In the genomic region with DNA sequence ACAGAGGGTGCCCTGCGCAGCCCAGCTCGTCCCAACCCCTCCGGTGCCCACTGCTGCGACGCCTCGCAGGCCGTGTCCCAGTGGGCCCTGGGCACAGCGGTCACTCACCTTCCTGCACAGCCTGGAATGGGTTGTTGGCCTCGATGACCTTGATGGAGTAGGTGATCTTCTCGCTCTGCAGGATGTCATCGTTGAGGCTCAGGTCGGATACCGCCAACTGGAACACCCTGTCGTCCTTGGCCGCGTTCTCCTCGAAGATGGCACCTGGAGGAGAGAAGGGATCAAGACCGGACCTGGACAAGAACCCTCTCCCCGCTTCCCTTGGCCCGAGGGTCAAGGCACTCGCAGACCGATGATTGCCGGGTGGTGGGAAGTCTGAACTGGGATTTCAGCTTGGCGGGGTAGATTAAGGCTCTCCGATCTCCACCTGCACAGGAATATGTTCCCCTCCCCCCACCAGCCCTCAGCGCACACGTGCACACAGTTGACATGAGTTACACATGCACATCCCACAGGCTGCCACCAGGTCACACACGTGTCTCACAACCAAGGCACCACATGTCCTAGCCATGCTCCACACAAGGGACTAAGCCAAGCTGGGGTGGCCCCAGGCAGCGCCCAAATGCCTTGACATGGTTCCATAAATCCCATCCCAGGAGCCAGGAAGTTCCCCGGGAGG, we compare ENCODE assay signal across 9 cellular contexts. TPM values are rescaled to one million over a fixed set of nuclear protein-coding genes. Genes with fewer than 3 reads are reported as not detected.
A peak's percentile ranks its signal among the peaks of the same experiment; 100 is the strongest.
DNase-seq lines count a peak whose midpoint lies in the region; ATAC-seq and TF ChIP-seq lines count a peak whose summit lies in the region.
"Had no signal": no experiment of that assay in that cellular context is flagged by ENCODE, and none has a peak within 500 bp of the region (broad histone marks: within the 10 kb centered on the region; RNA-seq: fewer than 3 reads in every experiment).

No MANE protein-coding gene starts in this region.

- no peak overlapping the region for H3K27ac Mint-ChIP-seq in GM23338

- H3K79me2 ChIP-seq in GM23338 (replicated peaks; ENCODE audit: insufficient read depth) (no peaks in the 10 kb centered on the region), parathyroid adenoma (no peaks in the 10 kb centered on the region)

- H3K9me3 Mint-ChIP-seq in GM23338: no peaks in the 10 kb centered on the region; the same call in none of the 3 replicates

- DNase-seq in COLO668 (lab: John Stamatoyannopoulos, UW; ENCODE audit: unreplicated experiment): peak; percentile 18
- DNase-seq in GM23338 (ENCODE audit: low spot score): no peak
- DNase-seq in NCI-H2029 treated with DMSO at 0.1 percent for 48 hours (lab: John Stamatoyannopoulos, UW): no peak
- DNase-seq in COLO829 (ENCODE audit: low spot score): no peak

- ATAC-seq in GM23338 (no peak), esophagus mucosa (peak; percentile 40), HG03442 (IDR thresholded peaks at IDR 0.05; ENCODE audit: unreplicated experiment) (no peak)
- ATAC-seq: body of pancreas had no signal

- no peaks in the 10 kb centered on the region for H3K36me3 ChIP-seq in GM23338 (ENCODE audit: insufficient read depth)
- H3K36me3 ChIP-seq in parathyroid adenoma (ENCODE audit: control insufficient read depth, insufficient read depth, low read length): no peaks in the 10 kb centered on the region

- H3K4me1 Mint-ChIP-seq in GM23338: peaks cover 22% of the 10 kb centered on the region

- no peak overlapping the region for H3K27ac ChIP-seq in GM23338 (ENCODE audit: low read depth)
- H3K27ac ChIP-seq in parathyroid adenoma: no peak overlapping the region
- H3K27ac ChIP-seq: body of pancreas, HL-60 had no signal

- H3K9me2 ChIP-seq in GM23338 (ENCODE audit: insufficient read depth): no peaks in the 10 kb centered on the region

- H3K4me3 ChIP-seq in GM23338: peak overlapping the region; percentile 69
- H3K4me3 ChIP-seq in parathyroid adenoma (ENCODE audit: low read depth, low read length): peak overlapping the region; percentile 13
- H3K4me3 ChIP-seq: body of pancreas had no signal

- no peaks in the 10 kb centered on the region for H3K9me3 ChIP-seq in parathyroid adenoma (ENCODE audit: control insufficient read depth, low read length)
- H3K9me3 ChIP-seq: body of pancreas had no signal

- H2AFZ ChIP-seq in GM23338 (peak overlapping the region; percentile 94), parathyroid adenoma (peak overlapping the region; percentile 56)

- peaks cover 90% of the 10 kb centered on the region for H3K27me3 ChIP-seq in GM23338 (ENCODE audit: insufficient read depth)
- no peaks in the 10 kb centered on the region for H3K27me3 ChIP-seq in parathyroid adenoma (ENCODE audit: control insufficient read depth, insufficient read depth, low read length)

- peaks cover 76% of the 10 kb centered on the region for H3K27me3 Mint-ChIP-seq in GM23338 (ENCODE audit: insufficient read depth, low read depth, poor library complexity)

- TF ChIP-seq CTCF in GM23338 (conservative IDR thresholded peaks at IDR 0.05; ENCODE audit: low read depth in 2 of 2) (no peak), parathyroid adenoma (IDR thresholded peaks at IDR 0.05) (no peak)

- H3K36me3 Mint-ChIP-seq in GM23338 (ENCODE audit: low read depth): no peaks in the 10 kb centered on the region; the same call in 2 of the 3 replicates

- H3F3A ChIP-seq in GM23338 (replicated peaks; ENCODE audit: low read depth): no peaks in the 10 kb centered on the region

- H3K9ac ChIP-seq in parathyroid adenoma: no peak overlapping the region

- peak overlapping the region; percentile 93 for H3K4me2 ChIP-seq in GM23338
- H3K4me2 ChIP-seq in parathyroid adenoma (ENCODE audit: low read length): peak overlapping the region; percentile 83

- H3K4me3 Mint-ChIP-seq in GM23338: peak overlapping the region; percentile 70

- H3K4me1 ChIP-seq in GM23338 (ENCODE audit: insufficient read depth) (peaks cover 22% of the 10 kb centered on the region), parathyroid adenoma (no peaks in the 10 kb centered on the region)

- 0 out of 2 replicates have a peak, but pooled peaks cover 7% of the 10 kb centered on the region for H4K20me1 ChIP-seq in GM23338 (replicated peaks; ENCODE audit: insufficient read depth)

TF ChIP-seq in GM23338, 12 proteins besides CTCF, POLR2A, EP300 and RAD21 (continues in another document):
- TF ChIP-seq EZH2phosphoT487 (IDR thresholded peaks at IDR 0.05; ENCODE audit: unreplicated experiment) (peak; percentile 71), EZH2 (IDR thresholded peaks at IDR 0.05; ENCODE audit: low read depth, unreplicated experiment) (peak; percentile 77), POLR2AphosphoS5 (IDR thresholded peaks at IDR 0.05; ENCODE audit: low read depth) (no peak)
- TF ChIP-seq, protein P1, sequence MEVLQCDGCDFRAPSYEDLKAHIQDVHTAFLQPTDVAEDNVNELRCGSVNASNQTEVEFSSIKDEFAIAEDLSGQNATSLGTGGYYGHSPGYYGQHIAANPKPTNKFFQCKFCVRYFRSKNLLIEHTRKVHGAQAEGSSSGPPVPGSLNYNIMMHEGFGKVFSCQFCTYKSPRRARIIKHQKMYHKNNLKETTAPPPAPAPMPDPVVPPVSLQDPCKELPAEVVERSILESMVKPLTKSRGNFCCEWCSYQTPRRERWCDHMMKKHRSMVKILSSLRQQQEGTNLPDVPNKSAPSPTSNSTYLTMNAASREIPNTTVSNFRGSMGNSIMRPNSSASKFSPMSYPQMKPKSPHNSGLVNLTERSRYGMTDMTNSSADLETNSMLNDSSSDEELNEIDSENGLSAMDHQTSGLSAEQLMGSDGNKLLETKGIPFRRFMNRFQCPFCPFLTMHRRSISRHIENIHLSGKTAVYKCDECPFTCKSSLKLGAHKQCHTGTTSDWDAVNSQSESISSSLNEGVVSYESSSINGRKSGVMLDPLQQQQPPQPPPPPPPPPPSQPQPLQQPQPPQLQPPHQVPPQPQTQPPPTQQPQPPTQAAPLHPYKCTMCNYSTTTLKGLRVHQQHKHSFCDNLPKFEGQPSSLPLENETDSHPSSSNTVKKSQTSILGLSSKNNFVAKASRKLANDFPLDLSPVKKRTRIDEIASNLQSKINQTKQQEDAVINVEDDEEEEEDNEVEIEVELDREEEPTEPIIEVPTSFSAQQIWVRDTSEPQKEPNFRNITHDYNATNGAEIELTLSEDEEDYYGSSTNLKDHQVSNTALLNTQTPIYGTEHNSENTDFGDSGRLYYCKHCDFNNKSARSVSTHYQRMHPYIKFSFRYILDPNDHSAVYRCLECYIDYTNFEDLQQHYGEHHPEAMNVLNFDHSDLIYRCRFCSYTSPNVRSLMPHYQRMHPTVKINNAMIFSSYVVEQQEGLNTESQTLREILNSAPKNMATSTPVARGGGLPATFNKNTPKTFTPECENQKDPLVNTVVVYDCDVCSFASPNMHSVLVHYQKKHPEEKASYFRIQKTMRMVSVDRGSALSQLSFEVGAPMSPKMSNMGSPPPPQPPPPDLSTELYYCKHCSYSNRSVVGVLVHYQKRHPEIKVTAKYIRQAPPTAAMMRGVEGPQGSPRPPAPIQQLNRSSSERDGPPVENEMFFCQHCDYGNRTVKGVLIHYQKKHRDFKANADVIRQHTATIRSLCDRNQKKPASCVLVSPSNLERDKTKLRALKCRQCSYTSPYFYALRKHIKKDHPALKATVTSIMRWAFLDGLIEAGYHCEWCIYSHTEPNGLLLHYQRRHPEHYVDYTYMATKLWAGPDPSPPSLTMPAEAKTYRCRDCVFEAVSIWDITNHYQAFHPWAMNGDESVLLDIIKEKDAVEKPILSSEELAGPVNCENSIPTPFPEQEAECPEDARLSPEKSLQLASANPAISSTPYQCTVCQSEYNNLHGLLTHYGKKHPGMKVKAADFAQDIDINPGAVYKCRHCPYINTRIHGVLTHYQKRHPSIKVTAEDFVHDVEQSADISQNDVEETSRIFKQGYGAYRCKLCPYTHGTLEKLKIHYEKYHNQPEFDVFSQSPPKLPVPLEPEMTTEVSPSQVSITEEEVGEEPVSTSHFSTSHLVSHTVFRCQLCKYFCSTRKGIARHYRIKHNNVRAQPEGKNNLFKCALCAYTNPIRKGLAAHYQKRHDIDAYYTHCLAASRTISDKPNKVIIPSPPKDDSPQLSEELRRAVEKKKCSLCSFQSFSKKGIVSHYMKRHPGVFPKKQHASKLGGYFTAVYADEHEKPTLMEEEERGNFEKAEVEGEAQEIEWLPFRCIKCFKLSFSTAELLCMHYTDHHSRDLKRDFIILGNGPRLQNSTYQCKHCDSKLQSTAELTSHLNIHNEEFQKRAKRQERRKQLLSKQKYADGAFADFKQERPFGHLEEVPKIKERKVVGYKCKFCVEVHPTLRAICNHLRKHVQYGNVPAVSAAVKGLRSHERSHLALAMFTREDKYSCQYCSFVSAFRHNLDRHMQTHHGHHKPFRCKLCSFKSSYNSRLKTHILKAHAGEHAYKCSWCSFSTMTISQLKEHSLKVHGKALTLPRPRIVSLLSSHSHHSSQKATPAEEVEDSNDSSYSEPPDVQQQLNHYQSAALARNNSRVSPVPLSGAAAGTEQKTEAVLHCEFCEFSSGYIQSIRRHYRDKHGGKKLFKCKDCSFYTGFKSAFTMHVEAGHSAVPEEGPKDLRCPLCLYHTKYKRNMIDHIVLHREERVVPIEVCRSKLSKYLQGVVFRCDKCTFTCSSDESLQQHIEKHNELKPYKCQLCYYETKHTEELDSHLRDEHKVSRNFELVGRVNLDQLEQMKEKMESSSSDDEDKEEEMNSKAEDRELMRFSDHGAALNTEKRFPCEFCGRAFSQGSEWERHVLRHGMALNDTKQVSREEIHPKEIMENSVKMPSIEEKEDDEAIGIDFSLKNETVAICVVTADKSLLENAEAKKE (CRISPR knock-in tag; IDR thresholded peaks at IDR 0.05): no peak

RNA-seq across cellular contexts. Expression of gene GRID1, which starts 2.6 kb away (rescaled TPM):
- total RNA-seq in GM23338 (2014; rRNA removed; shearing (Covaris generic)): 0.14 and 0.82 TPM in 2 replicates
- polyA plus RNA-seq in GM23338 (2016; fragmentation: Nextera tagmentation; extraction: Ambion mirVana): 0.09 and 0.15 TPM in 2 replicates
- 0.68 TPM for total RNA-seq in esophagus mucosa
